Comparison of ENCODE assay signal across 14 cellular contexts in the genomic region with DNA sequence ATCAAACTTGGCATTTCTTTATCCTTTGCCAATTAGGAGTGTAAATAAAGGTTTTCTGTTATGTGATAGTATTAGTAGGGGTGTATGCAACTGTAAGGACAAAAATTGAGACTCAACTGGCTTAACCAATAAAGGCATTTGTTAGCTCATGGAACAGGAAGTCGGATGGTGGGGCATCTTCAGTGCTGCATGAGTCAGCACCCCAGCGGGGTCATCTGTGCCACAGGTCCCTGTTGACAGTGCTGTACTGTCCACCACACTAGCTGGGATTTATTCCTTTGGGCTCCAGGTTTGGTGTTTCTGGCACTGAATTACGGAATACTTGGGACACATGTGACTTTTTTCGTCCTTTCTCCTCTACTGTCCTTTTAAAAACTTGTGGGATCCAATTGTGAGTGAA.
DNase-seq lines count a peak whose midpoint lies in the region; ATAC-seq, FAIRE-seq and TF ChIP-seq lines count a peak whose summit lies in the region.
"Had no signal": no experiment of that assay in that cellular context is flagged by ENCODE, and none has a peak within 500 bp of the region (broad histone marks: within the 10 kb centered on the region; RNA-seq: fewer than 3 reads in every experiment).

No MANE protein-coding gene starts in this region.

- ATAC-seq in activated CD8-positive, alpha-beta T cell treated with anti-CD3 and anti-CD28 coated beads for 36 hours: peak; percentile 34
- ATAC-seq in HG03460 (IDR thresholded peaks at IDR 0.05; ENCODE audit: unreplicated experiment): no peak

- H3K36me3 ChIP-seq in Karpas-422 (ENCODE audit: insufficient read depth, low read length): peaks cover 24% of the 10 kb centered on the region; the same call in 1 of the 2 replicates

- peaks cover 93% of the 10 kb centered on the region for H3K79me2 ChIP-seq in Karpas-422 (ENCODE audit: low read length)

- intact Hi-C loops in activated CD8-positive, alpha-beta T cell treated with anti-CD3 and anti-CD28 coated beads for 36 hours (cut with micrococcal nuclease): no loop called here

- H3K4me2 ChIP-seq in Karpas-422 (ENCODE audit: low read depth, low read length, poor library complexity, severe bottlenecking): no peak overlapping the region
- H3K4me2 ChIP-seq: smooth muscle cell had no signal

- peaks cover 22% of the 10 kb centered on the region for H4K20me1 ChIP-seq in Karpas-422 (ENCODE audit: insufficient read depth, low read depth, low read length)

- no peak overlapping the region for H3K4me3 Mint-ChIP-seq in activated CD8-positive, alpha-beta T cell treated with anti-CD3 and anti-CD28 coated beads for 36 hours

- DNase-seq in 8988T (peak; percentile 19), H54 (ENCODE audit: insufficient read length, low spot score) (peak; percentile 15), kidney tubule cell (ENCODE audit: low spot score) (peak; percentile 57), Karpas-422 (no peak), DMS153 (lab: John Stamatoyannopoulos, UW) (no peak), NK-92 (lab: John Stamatoyannopoulos, UW; ENCODE audit: unreplicated experiment) (no peak)
- DNase-seq in activated CD8-positive, alpha-beta T cell treated with anti-CD3 and anti-CD28 coated beads for 36 hours: peak; percentile 44
- DNase-seq: activated naive CD4-positive, alpha-beta T cell; H7; T1000 had no signal

- H3K27me3 Mint-ChIP-seq in activated CD8-positive, alpha-beta T cell treated with anti-CD3 and anti-CD28 coated beads for 36 hours: no peaks in the 10 kb centered on the region

- no peak for TF ChIP-seq CTCF in activated CD8-positive, alpha-beta T cell treated with anti-CD3 and anti-CD28 coated beads for 36 hours (IDR thresholded peaks at IDR 0.05)

- H3K27ac Mint-ChIP-seq in activated CD8-positive, alpha-beta T cell treated with anti-CD3 and anti-CD28 coated beads for 36 hours: peak overlapping the region; percentile 59

- H2AFZ ChIP-seq in Karpas-422 (ENCODE audit: low read length): no peak overlapping the region

- no peaks in the 10 kb centered on the region for H3K9me3 Mint-ChIP-seq in activated CD8-positive, alpha-beta T cell treated with anti-CD3 and anti-CD28 coated beads for 36 hours

- no peak for FAIRE-seq in H54 (lab: Jason Lieb, UNC)

- H3K4me1 ChIP-seq in Karpas-422 (ENCODE audit: low read length): peaks cover 11% of the 10 kb centered on the region

- no peak overlapping the region for H3K27ac ChIP-seq in Karpas-422 (ENCODE audit: low read length)
- H3K27ac ChIP-seq: C4-2B, epithelial cell of prostate had no signal

- no peaks in the 10 kb centered on the region for H3K9me3 ChIP-seq in Karpas-422 (ENCODE audit: low read length)

- POLR2A ChIA-PET in activated CD8-positive, alpha-beta T cell treated with anti-CD3 and anti-CD28 coated beads for 36 hours (lab: Charles Lee): no interaction called here

- CTCF ChIA-PET in activated CD8-positive, alpha-beta T cell treated with anti-CD3 and anti-CD28 coated beads for 36 hours (lab: Charles Lee): interaction anchor here (0.8 kb wide), 1 partner anchor 24 kb away, joined by 3 read pairs; no protein-coding TSS in a partner anchor

- H3K36me3 Mint-ChIP-seq in activated CD8-positive, alpha-beta T cell treated with anti-CD3 and anti-CD28 coated beads for 36 hours (ENCODE audit: low read depth): peaks cover 71% of the 10 kb centered on the region

- H3K9me2 ChIP-seq in Karpas-422 (replicated peaks; ENCODE audit: insufficient read depth, low read length): no peaks in the 10 kb centered on the region

- no peak overlapping the region for H3K9ac ChIP-seq in Karpas-422 (ENCODE audit: low read length)

- H3K27me3 ChIP-seq in Karpas-422 (ENCODE audit: low read length): no peaks in the 10 kb centered on the region

- H3K4me1 Mint-ChIP-seq in activated CD8-positive, alpha-beta T cell treated with anti-CD3 and anti-CD28 coated beads for 36 hours (ENCODE audit: low read depth): peaks cover 78% of the 10 kb centered on the region

- TF ChIP-seq POLR2A in H54 (IDR thresholded peaks at IDR 0.05; ENCODE audit: low read depth, low read length): no peak

- H3K4me3 ChIP-seq in Karpas-422 (ENCODE audit: low read length): no peak overlapping the region
- H3K4me3 ChIP-seq: smooth muscle cell had no signal

Comparison
In these comparisons a context has a peak if more than half of its experiments do, and no peak if none do; other contexts are left out.
1. DNase-seq: peak in 8988T (single experiment), H54 (single experiment), activated CD8-positive, alpha-beta T cell treated with anti-CD3 and anti-CD28 coated beads for 36 hours (single experiment) and kidney tubule cell (single experiment); none in Karpas-422 (single experiment), DMS153 (single experiment) and NK-92 (single experiment).